Comparison of ENCODE assay signal across 7 cellular contexts in genomic region chr4:73599182-73599581, GRCh38. TPM values are rescaled to one million over a fixed set of nuclear protein-coding genes. Genes with fewer than 3 reads are reported as not detected.
DNase-seq lines count a peak whose midpoint lies in the region; ATAC-seq, FAIRE-seq and TF ChIP-seq lines count a peak whose summit lies in the region.

No MANE protein-coding gene starts in this region.

- no peaks in the 10 kb centered on the region for H3K9me2 ChIP-seq in GM23248 (ENCODE audit: insufficient read depth)
- no peaks in the 10 kb centered on the region for H3K9me2 ChIP-seq in OCI-LY7 (ENCODE audit: insufficient read depth, low read length)

- in situ Hi-C loops in GM23248 (cut with MboI), result loop anchor here (10.0 kb wide), 1 partner anchor 326 kb away; no protein-coding TSS in a partner anchor

- FAIRE-seq in small intestine (lab: Jason Lieb, UNC), result no peak

- H3K36me3 ChIP-seq in GM23248 (ENCODE audit: low read depth) (no peaks in the 10 kb centered on the region), OCI-LY7 (ENCODE audit: insufficient read depth, low read length) (peaks cover 99% of the 10 kb centered on the region), fibroblast of lung (ENCODE audit: control insufficient read depth, insufficient read depth, low read length) (no peaks in the 10 kb centered on the region), small intestine (ENCODE audit: control insufficient read depth in 2 of 2, insufficient read depth in 2 of 2, low read length in 2 of 2) (no peaks in the 10 kb centered on the region)

- no peaks in the 10 kb centered on the region for H4K20me1 ChIP-seq in GM23248 (ENCODE audit: insufficient read depth)
- H4K20me1 ChIP-seq in OCI-LY7 (ENCODE audit: insufficient read depth, low read length), result no peaks in the 10 kb centered on the region
- H4K20me1 ChIP-seq in fibroblast of lung (ENCODE audit: control insufficient read depth, extremely low read depth, insufficient read depth, low read length), result no peaks in the 10 kb centered on the region

- no TSS peak for BruUV-seq in OCI-LY7 (replicated peaks; lab: Mats Ljungman, UMichigan)

- WGBS in GM23248 (ENCODE audit: low coverage in 1 of 2, low lambda C conversion rate in 2 of 2, missing lambda C conversion rate in 2 of 2), 2 experiments, result 72 to 74% methylated on average over 4 of the region's 4 CpGs
- WGBS in small intestine, 3 donors, result 12 to 36% (median 22%) methylated on average over 3 to 4 of the region's 4 CpGs

- ATAC-seq in HG03159 (IDR thresholded peaks at IDR 0.05; ENCODE audit: unreplicated experiment) (no peak), GM21529 (IDR thresholded peaks at IDR 0.05; ENCODE audit: unreplicated experiment) (no peak)

- no peaks in the 10 kb centered on the region for H3K27me3 ChIP-seq in GM23248 (replicated peaks; ENCODE audit: insufficient read depth)
- no peaks in the 10 kb centered on the region for H3K27me3 ChIP-seq in fibroblast of lung (ENCODE audit: control insufficient read depth, insufficient read depth, low read length)
- no peaks in the 10 kb centered on the region for H3K27me3 ChIP-seq in small intestine (ENCODE audit: control insufficient read depth in 2 of 2, insufficient read depth in 2 of 2, low read length in 2 of 2)

- no peaks in the 10 kb centered on the region for H3K9me3 ChIP-seq in GM23248 (ENCODE audit: low read depth)
- H3K9me3 ChIP-seq in OCI-LY7 (ENCODE audit: low read length), result peaks cover 11% of the 10 kb centered on the region
- H3K9me3 ChIP-seq in fibroblast of lung (ENCODE audit: control insufficient read depth, insufficient read depth, low read depth, low read length), result no peaks in the 10 kb centered on the region
- H3K9me3 ChIP-seq in small intestine (ENCODE audit: control insufficient read depth, low read depth), result no peaks in the 10 kb centered on the region

- no peak overlapping the region for H3K4me3 ChIP-seq in GM23248
- H3K4me3 ChIP-seq in OCI-LY7 (ENCODE audit: low read depth, low read length, poor library complexity, severe bottlenecking), result peak overlapping the region; percentile 27
- H3K4me3 ChIP-seq in fibroblast of lung (replicated peaks in 1 of 4; ENCODE audit: control extremely low read depth in 1 of 4, insufficient read depth in 1 of 4, low read depth in 3 of 4, low read length in 4 of 4), result no peak overlapping the region
- no peak overlapping the region for H3K4me3 ChIP-seq in small intestine (ENCODE audit: low read depth in 1 of 2, low read length in 2 of 2)

- H3K79me2 ChIP-seq in GM23248 (ENCODE audit: insufficient read depth) (no peaks in the 10 kb centered on the region), OCI-LY7 (ENCODE audit: insufficient read depth, low read depth, low read length) (peaks cover 97% of the 10 kb centered on the region), fibroblast of lung (ENCODE audit: control insufficient read depth, insufficient read depth, low read length) (no peaks in the 10 kb centered on the region)

- H3K4me2 ChIP-seq in GM23248 (ENCODE audit: unreplicated experiment) (no peak overlapping the region), OCI-LY7 (ENCODE audit: low read length) (peak overlapping the region; percentile 52), fibroblast of lung (ENCODE audit: extremely low read depth, insufficient read depth, low read length) (peak overlapping the region; percentile 61)

- TF ChIP-seq CTCF in OCI-LY7 (conservative IDR thresholded peaks at IDR 0.05; ENCODE audit: low read length), result no peak
- TF ChIP-seq CTCF in fibroblast of lung (conservative IDR thresholded peaks at IDR 0.05 in 1 of 2, IDR thresholded peaks at IDR 0.05 in 1 of 2; ENCODE audit: low read depth in 1 of 2, low read length in 2 of 2), result no peak

- intact Hi-C loops in OCI-LY7 (cut with micrococcal nuclease; ENCODE audit: unreplicated experiment), result no loop called here

- POLR2A ChIA-PET in OCI-LY7 (lab: Charles Lee), result interaction anchor here (0.6 to 1.7 kb wide), 6 partner anchors 10 to 460 kb away, joined by 3 to 9 read pairs (median 4); partner anchors contain the start of gene ANKRD17

- H2AFZ ChIP-seq in GM23248, result no peak overlapping the region
- no peak overlapping the region for H2AFZ ChIP-seq in OCI-LY7 (ENCODE audit: low read length)
- peak overlapping the region; percentile 14 for H2AFZ ChIP-seq in fibroblast of lung (ENCODE audit: low read length)

- no peaks in the 10 kb centered on the region for H3F3A ChIP-seq in GM23248 (ENCODE audit: insufficient read depth)

- CTCF ChIA-PET in OCI-LY7 (lab: Charles Lee; ENCODE audit: unreplicated experiment), result no interaction called here

- no peak overlapping the region for H3K9ac ChIP-seq in GM23248
- H3K9ac ChIP-seq in fibroblast of lung (ENCODE audit: insufficient read depth, low read length), result no peak overlapping the region

- no peak overlapping the region for H3K27ac ChIP-seq in GM23248
- peak overlapping the region; percentile 77 for H3K27ac ChIP-seq in OCI-LY7 (ENCODE audit: low read depth, low read length, poor library complexity, severe bottlenecking)
- no peak overlapping the region for H3K27ac ChIP-seq in fibroblast of lung (ENCODE audit: insufficient read depth, low read length)
- H3K27ac ChIP-seq in small intestine (ENCODE audit: low read depth in 1 of 2, low read length in 1 of 2), result peak overlapping the region; percentile 59 to 76

- no peaks in the 10 kb centered on the region for H3K4me1 ChIP-seq in GM23248 (ENCODE audit: insufficient read depth)
- peaks cover 91% of the 10 kb centered on the region for H3K4me1 ChIP-seq in OCI-LY7 (ENCODE audit: insufficient read depth, low read length, poor library complexity, severe bottlenecking)
- peaks cover 10% of the 10 kb centered on the region for H3K4me1 ChIP-seq in fibroblast of lung (ENCODE audit: control insufficient read depth, extremely low read depth, insufficient read depth, low read length)
- peaks cover 6 to 9% of the 10 kb centered on the region in 2 donors for H3K4me1 ChIP-seq in small intestine (ENCODE audit: control insufficient read depth in 2 of 2, insufficient read depth in 1 of 2, low read depth in 1 of 2, low read length in 1 of 2)

- DNase-seq in GM23248 (peak; percentile 31), OCI-LY7 (ENCODE audit: low spot score) (peak; percentile 65), fibroblast of lung (ENCODE audit: low read depth in 2 of 2) (peak; percentile 75 to 85), small intestine (peak; percentile 97), GM19238 (ENCODE audit: insufficient read length, low spot score) (no peak)

RNA-seq across cellular contexts. Expression of gene RASSF6, which starts 21.1 kb away (rescaled TPM):
- not detected in 2 replicates for total RNA-seq in GM23248 (2014; rRNA removed; shearing (Covaris generic))
- polyA plus RNA-seq in GM23248 (2016; fragmentation: Nextera tagmentation; extraction: Ambion mirVana) (not detected in 2 replicates), fibroblast of lung (0.01 TPM in 1 of 2 replicates, not detected in the other), small intestine (10 to 100 TPM in 2 of 3 donors, 1 to 10 TPM in 1; 4.1 to 16.3 (median 14.6) TPM)
- 32.5 and 48.3 TPM in 2 replicates for total RNA-seq in OCI-LY7 (2014; rRNA removed; shearing (Covaris generic))
- total RNA-seq in OCI-LY7 (2022) (62.2 and 86.6 TPM in 2 replicates), fibroblast of lung (under 0.01 TPM in 1 of 2 replicates, not detected in the other)
- polyA plus RNA-seq in fibroblast of lung (2012), result 0.03 TPM in 1 of 2 replicates, not detected in the other
- polyA minus RNA-seq in fibroblast of lung (ENCODE audit: low replicate concordance), result not detected in 2 replicates

Comparison
In these comparisons a context has a peak if more than half of its experiments do, and no peak if none do; other contexts are left out.
1. H3K27ac ChIP-seq: peak in OCI-LY7 (single experiment) and small intestine (2 of 2); none in GM23248 (single experiment) and fibroblast of lung (single experiment).
2. RNA of gene RASSF6, which starts 21.1 kb away (total RNA-seq): 32.5 to 86.6 TPM in OCI-LY7; not detected in GM23248 and under 0.01 TPM in fibroblast of lung; every median in the first group is over 10 times any median in the second.